1 cellular context compared by ENCODE assay signal in the genomic region with DNA sequence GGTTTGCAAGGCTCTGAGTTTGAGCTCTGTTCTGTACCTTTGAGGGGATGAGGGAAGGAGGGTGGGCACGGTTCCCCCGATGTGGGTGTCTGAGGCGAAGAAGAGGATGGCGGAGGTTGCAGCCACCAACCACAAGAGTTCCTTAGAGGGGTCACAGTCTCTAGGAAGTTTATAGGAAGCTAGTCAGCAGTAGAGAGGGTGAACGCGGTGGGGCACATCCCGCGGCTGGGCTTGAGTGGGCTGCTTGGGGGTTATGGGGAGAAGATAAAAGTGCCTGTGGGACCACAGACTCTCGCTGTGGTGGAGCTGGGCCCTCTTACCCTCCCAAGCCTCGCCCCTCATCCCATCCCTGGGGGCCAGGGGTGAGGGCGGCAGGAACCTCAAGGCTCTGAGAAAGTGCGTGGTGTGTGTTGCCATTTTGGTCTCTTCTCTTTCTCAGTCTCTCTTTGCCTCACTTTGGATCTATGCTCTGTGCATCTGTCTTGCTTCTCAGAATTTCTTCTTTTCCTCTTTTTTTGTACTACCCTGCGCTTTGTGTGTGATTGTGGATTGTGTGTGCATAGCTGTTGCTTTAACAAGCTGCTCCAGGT.
TF ChIP-seq lines count a peak whose summit lies in the region.

No MANE protein-coding gene starts in this region.

TF ChIP-seq in HepG2, 621 proteins besides CTCF, POLR2A, EP300 and RAD21:
- TF ChIP-seq RARA (CRISPR knock-in tag; IDR thresholded peaks at IDR 0.05) (no peak), ZNF296 (CRISPR knock-in tag; conservative IDR thresholded peaks at IDR 0.05) (0 out of 2 replicates have a peak, but pooled peaks have one; percentile 4), RBAK (CRISPR knock-in tag; IDR thresholded peaks at IDR 0.05) (0 out of 2 replicates have a peak, but pooled peaks have one; percentile 20), IRF9 (CRISPR knock-in tag; IDR thresholded peaks at IDR 0.05; ENCODE audit: borderline replicate concordance) (0 out of 2 replicates have a peak, but pooled peaks have one; percentile 60), ZNF564 (CRISPR knock-in tag; IDR thresholded peaks at IDR 0.05) (no peak), ZNF230 (CRISPR knock-in tag; IDR thresholded peaks at IDR 0.05) (0 out of 2 replicates have a peak, but pooled peaks have one; percentile 0), ZNF646 (CRISPR knock-in tag; IDR thresholded peaks at IDR 0.05) (peak; percentile 75; the same call in 1 of the 2 replicates), KAT2B (IDR thresholded peaks at IDR 0.05; ENCODE audit: borderline replicate concordance, low read depth, low read length) (no peak)
